Comparison of ENCODE assay signal across 2 cellular contexts in genomic region chr18:50796495-50796894, GRCh38.
A peak's percentile ranks its signal among the peaks of the same experiment; 100 is the strongest.
TF ChIP-seq lines count a peak whose summit lies in the region.

No MANE protein-coding gene starts in this region.

TF ChIP-seq in liver, 16 proteins besides CTCF, POLR2A, EP300 and RAD21 (continued from another document):
- no peak for TF ChIP-seq RXRA (IDR thresholded peaks at IDR 0.05)
- no peak for TF ChIP-seq MAX (IDR thresholded peaks at IDR 0.05)
- peak; percentile 69 for TF ChIP-seq SP1 (IDR thresholded peaks at IDR 0.05)
- TF ChIP-seq GABPA (IDR thresholded peaks at IDR 0.05 in 1 of 2, conservative IDR thresholded peaks at IDR 0.05 in 1 of 2): no peak
- peak in 1 of 2 donors; percentile 54 for TF ChIP-seq JUND (IDR thresholded peaks at IDR 0.05)
- no peak for TF ChIP-seq REST (IDR thresholded peaks at IDR 0.05)
- no peak for TF ChIP-seq ZBTB33 (IDR thresholded peaks at IDR 0.05)
- no peak for TF ChIP-seq EGR1 (IDR thresholded peaks at IDR 0.05; ENCODE audit: low read depth in 2 of 2)
- TF ChIP-seq ATF3 (IDR thresholded peaks at IDR 0.05): no peak
- no peak for TF ChIP-seq NR2F2 (IDR thresholded peaks at IDR 0.05)
- TF ChIP-seq HNF4A (conservative IDR thresholded peaks at IDR 0.05): peak; percentile 86 to 89
- peak; percentile 78 for TF ChIP-seq HNF4G (IDR thresholded peaks at IDR 0.05)
- no peak for TF ChIP-seq FOXA1 (IDR thresholded peaks at IDR 0.05)

TF ChIP-seq in HepG2, 621 proteins besides CTCF, POLR2A, EP300 and RAD21:
- TF ChIP-seq ZNF646 (CRISPR knock-in tag; IDR thresholded peaks at IDR 0.05) (no peak), ZNF383 (CRISPR knock-in tag; IDR thresholded peaks at IDR 0.05; ENCODE audit: borderline replicate concordance) (no peak), SAFB2 (CRISPR knock-in tag; IDR thresholded peaks at IDR 0.05; ENCODE audit: borderline replicate concordance, low read depth) (no peak), NFRKB (IDR thresholded peaks at IDR 0.05) (no peak), YY1 (IDR thresholded peaks at IDR 0.05; ENCODE audit: insufficient read depth, insufficient replicate concordance, low read depth, low read length) (no peak), ZNF883 (CRISPR knock-in tag; IDR thresholded peaks at IDR 0.05; ENCODE audit: not compliant biosample characterization) (no peak), SRF (IDR thresholded peaks at IDR 0.05; ENCODE audit: low read depth, low read length) (no peak), MEIS2 (CRISPR knock-in tag; IDR thresholded peaks at IDR 0.05) (no peak)
